Comparison of ENCODE assay signal across 8 cellular contexts in genomic region chr3:71011565-71012287, GRCh38.
A peak's percentile ranks its signal among the peaks of the same experiment; 100 is the strongest.
DNase-seq lines count a peak whose midpoint lies in the region; ATAC-seq, FAIRE-seq and TF ChIP-seq lines count a peak whose summit lies in the region.

No MANE protein-coding gene starts in this region.

- peak; percentile 61 for ATAC-seq in GM18502 (IDR thresholded peaks at IDR 0.05; ENCODE audit: poor library complexity, unreplicated experiment)
- ATAC-seq in GM21737 (IDR thresholded peaks at IDR 0.05; ENCODE audit: unreplicated experiment): peak; percentile 76
- no peak for ATAC-seq in GM19328 (IDR thresholded peaks at IDR 0.05; ENCODE audit: unreplicated experiment)

- BruUV-seq in endothelial cell of umbilical vein (replicated peaks; lab: Mats Ljungman, UMichigan): no TSS peak

- POLR2A ChIA-PET in endothelial cell of umbilical vein (lab: Charles Lee): no interaction called here

- DNase-seq in endothelial cell of umbilical vein (ENCODE audit: low read depth, low spot score): peak; percentile 47
- no peak for DNase-seq in inferior parietal cortex (ENCODE audit: extremely low spot score)
- no peak for DNase-seq in NCI-H187 treated with DMSO at 0.1 percent for 48 hours (lab: John Stamatoyannopoulos, UW)
- DNase-seq in OCI-M2 (lab: John Stamatoyannopoulos, UW; ENCODE audit: unreplicated experiment): no peak

- H3F3A ChIP-seq in Loucy (ENCODE audit: low read depth): no peaks in the 10 kb centered on the region

- H3K79me2 ChIP-seq in Loucy (ENCODE audit: insufficient read depth, low read length) (peaks cover 34% of the 10 kb centered on the region; the same call in 1 of the 2 replicates), endothelial cell of umbilical vein (ENCODE audit: control insufficient read depth, insufficient read depth, low read length) (peaks cover 53% of the 10 kb centered on the region)

- no peak overlapping the region for H3K27ac ChIP-seq in endothelial cell of umbilical vein (ENCODE audit: insufficient read depth, low read depth, low read length)

- H3K9me1 ChIP-seq in endothelial cell of umbilical vein (replicated peaks; ENCODE audit: control insufficient read depth, extremely low read depth, insufficient read depth, low read length): no peaks in the 10 kb centered on the region

- H3K4me3 ChIP-seq in Loucy (ENCODE audit: low read length, poor library complexity, severe bottlenecking) (no peak overlapping the region), endothelial cell of umbilical vein (replicated peaks in 1 of 3; ENCODE audit: insufficient read depth in 1 of 3, low read depth in 1 of 3, low read length in 3 of 3) (no peak overlapping the region)

- H3K36me3 ChIP-seq in Loucy (ENCODE audit: insufficient read depth, low read length) (peaks cover 35% of the 10 kb centered on the region; the same call in 1 of the 2 replicates), endothelial cell of umbilical vein (ENCODE audit: control insufficient read depth in 2 of 2, extremely low read depth in 1 of 2, insufficient read depth in 2 of 2, low read length in 2 of 2) (peaks cover 0 to 4% of the 10 kb centered on the region in 2 experiments)

- TF ChIP-seq CTCF in Loucy (conservative IDR thresholded peaks at IDR 0.05; ENCODE audit: low read length) (no peak), endothelial cell of umbilical vein (IDR thresholded peaks at IDR 0.05; ENCODE audit: extremely low read depth in 1 of 2, insufficient read depth in 1 of 2, low read depth in 1 of 2, low read length in 2 of 2) (no peak)

- no peaks in the 10 kb centered on the region for H3K27me3 ChIP-seq in Loucy (ENCODE audit: insufficient read depth, low read length, poor library complexity, severe bottlenecking)
- H3K27me3 ChIP-seq in endothelial cell of umbilical vein (ENCODE audit: control insufficient read depth in 2 of 2, insufficient read depth in 2 of 2, low read length in 2 of 2): no peaks in the 10 kb centered on the region

- CTCF ChIA-PET in endothelial cell of umbilical vein (lab: Charles Lee): interaction anchor here (0.7 to 1.7 kb wide), 4 partner anchors 11 to 295 kb away, joined by 3 to 5 read pairs (median 4); no protein-coding TSS in a partner anchor

- H2AFZ ChIP-seq in Loucy (ENCODE audit: low read length): no peak overlapping the region
- H2AFZ ChIP-seq in endothelial cell of umbilical vein (ENCODE audit: low read depth, low read length): no peak overlapping the region

- dilution Hi-C loops in endothelial cell of umbilical vein (cut with MboI; ENCODE audit: extremely low pct_ligation_motif_present, low sequenced_read_pairs): no loop called here

- no peak overlapping the region for H3K9ac ChIP-seq in Loucy (ENCODE audit: low read depth, low read length, poor library complexity, severe bottlenecking)
- H3K9ac ChIP-seq in endothelial cell of umbilical vein (replicated peaks; ENCODE audit: extremely low read depth, insufficient read depth, low read length): no peak overlapping the region

- H3K4me1 ChIP-seq in Loucy (ENCODE audit: insufficient read depth, low read length, poor library complexity, severe bottlenecking) (peaks cover 21% of the 10 kb centered on the region), endothelial cell of umbilical vein (ENCODE audit: control insufficient read depth, extremely low read depth, insufficient read depth, low read length) (peaks cover 37% of the 10 kb centered on the region)

- H3K9me3 ChIP-seq in Loucy (ENCODE audit: insufficient read depth, low read depth, low read length) (peaks cover 3% of the 10 kb centered on the region; the same call in 1 of the 2 replicates), endothelial cell of umbilical vein (replicated peaks; ENCODE audit: control insufficient read depth, insufficient read depth, low read length) (no peaks in the 10 kb centered on the region)

- H3K4me2 ChIP-seq in Loucy (ENCODE audit: low read depth, low read length, poor library complexity, severe bottlenecking) (peak overlapping the region; percentile 2), endothelial cell of umbilical vein (ENCODE audit: insufficient read depth, low read length) (peak overlapping the region; percentile 38)

- TF ChIP-seq POLR2A in endothelial cell of umbilical vein (IDR thresholded peaks at IDR 0.05; ENCODE audit: low read depth, low read length): no peak

- no peak for FAIRE-seq in endothelial cell of umbilical vein (lab: Jason Lieb, UNC)

- no peaks in the 10 kb centered on the region for H3K9me2 ChIP-seq in Loucy (replicated peaks; ENCODE audit: low read depth, low read length)

- H4K20me1 ChIP-seq in Loucy (ENCODE audit: insufficient read depth, low read length, poor library complexity, severe bottlenecking) (peaks cover 15% of the 10 kb centered on the region), endothelial cell of umbilical vein (replicated peaks; ENCODE audit: control insufficient read depth, extremely low read depth, insufficient read depth, low read length) (no peaks in the 10 kb centered on the region)

- intact Hi-C loops in endothelial cell of umbilical vein (cut with micrococcal nuclease): no loop called here

TF ChIP-seq in endothelial cell of umbilical vein, 7 proteins besides CTCF, POLR2A, EP300 and RAD21:
- TF ChIP-seq GATA2 (IDR thresholded peaks at IDR 0.05; ENCODE audit: insufficient read depth, insufficient read length, low read depth, low read length) (peak; percentile 16), JUN (IDR thresholded peaks at IDR 0.05; ENCODE audit: borderline replicate concordance, insufficient read depth, insufficient read length, low read depth) (no peak), POLR2AphosphoS5 (IDR thresholded peaks at IDR 0.05; ENCODE audit: insufficient read depth, low read depth, low read length) (no peak), FOS (IDR thresholded peaks at IDR 0.05; ENCODE audit: borderline replicate concordance, insufficient read depth, low read length) (no peak), EZH2 (IDR thresholded peaks at IDR 0.05; ENCODE audit: borderline replicate concordance, low read depth, low read length, severe bottlenecking) (no peak), MYC (IDR thresholded peaks at IDR 0.05; ENCODE audit: low read depth, low read length) (no peak)
- TF ChIP-seq, protein P1, sequence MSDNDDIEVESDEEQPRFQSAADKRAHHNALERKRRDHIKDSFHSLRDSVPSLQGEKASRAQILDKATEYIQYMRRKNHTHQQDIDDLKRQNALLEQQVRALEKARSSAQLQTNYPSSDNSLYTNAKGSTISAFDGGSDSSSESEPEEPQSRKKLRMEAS (IDR thresholded peaks at IDR 0.05; ENCODE audit: insufficient read depth, insufficient read length): no peak
TF ChIP-seq in endothelial cell of umbilical vein: peak in this region for 1.
